ENCODE assay signal across 24 cellular contexts in genomic region chr4:71648923-71649322, GRCh38.
"Had no signal": no experiment of that assay in that cellular context is flagged by ENCODE, and none has a peak within 500 bp of the region (broad histone marks: within the 10 kb centered on the region; RNA-seq: fewer than 3 reads in every experiment).

No MANE protein-coding gene starts in this region.

- H3K9me3 ChIP-seq: breast epithelium, gastrocnemius medialis, left ventricle myocardium inferior, testis, transverse colon had no signal

- H3K36me3 Mint-ChIP-seq: activated naive CD4-positive, alpha-beta T cell treated with anti-CD3 and anti-CD28 coated beads, Interleukin-2, amount 50 U/mL, for 24 hours had no signal

- H3K36me3 ChIP-seq: breast epithelium, gastrocnemius medialis, left ventricle myocardium inferior, transverse colon had no signal

- H3K27ac Mint-ChIP-seq: activated CD8-positive, alpha-beta T cell treated with anti-CD3 and anti-CD28 coated beads for 36 hours; activated naive CD4-positive, alpha-beta T cell treated with anti-CD3 and anti-CD28 coated beads, Interleukin-2, amount 50 U/mL, for 24 hours; activated naive CD8-positive, alpha-beta T cell treated with anti-CD3 and anti-CD28 coated beads, Interleukin-2, amount 50 U/mL, for 24 hours; activated T-helper 2 cell treated with anti-CD3 and anti-CD28 coated beads, Interferon-gamma antibody, Interleukin-2, Interleukin-4, amounts not matched to agents 10 μg/mL and 5 μg/mL and 100 μg/mL, durations not matched to agents 14 hours and 24 hours and 36 hours; dendritic cell treated with granulocyte-macrophage colony-stimulating factor and Interleukin-4, amounts not matched to agents 40 ng/mL and 50 ng/mL, for 4 days; nephron; WTC11 had no signal

- H3K4me3 ChIP-seq: breast epithelium, gastrocnemius medialis, left ventricle myocardium inferior, lung, skin epidermis, testis, transverse colon had no signal

- H3K27me3 ChIP-seq: breast epithelium, gastrocnemius medialis, testis, transverse colon had no signal

- H3K4me1 Mint-ChIP-seq: activated naive CD4-positive, alpha-beta T cell treated with anti-CD3 and anti-CD28 coated beads, Interleukin-2, amount 50 U/mL, for 24 hours; activated naive CD8-positive, alpha-beta T cell treated with anti-CD3 and anti-CD28 coated beads, Interleukin-2, amount 50 U/mL, for 24 hours; central memory CD8-positive, alpha-beta T cell; nephron had no signal

- ATAC-seq: activated CD8-positive, alpha-beta T cell treated with anti-CD3 and anti-CD28 coated beads for 36 hours; activated naive CD8-positive, alpha-beta T cell treated with anti-CD3 and anti-CD28 coated beads, Interleukin-2, amount 50 U/mL, for 24 hours; gastrocnemius medialis; sciatic nerve; stimulated activated naive CD8-positive, alpha-beta T cell treated with anti-CD3 and anti-CD28 coated beads, Interleukin-15, Interleukin-2, amounts not matched to agents 100 U/mL and 50 U/mL, for 24 hours; WTC11 had no signal

- H3K4me3 Mint-ChIP-seq: activated CD8-positive, alpha-beta T cell treated with anti-CD3 and anti-CD28 coated beads for 36 hours; activated naive CD4-positive, alpha-beta T cell treated with anti-CD3 and anti-CD28 coated beads, Interleukin-2, amount 50 U/mL, for 24 hours; activated naive CD8-positive, alpha-beta T cell treated with anti-CD3 and anti-CD28 coated beads, Interleukin-2, amount 50 U/mL, for 24 hours; central memory CD8-positive, alpha-beta T cell; dendritic cell treated with granulocyte-macrophage colony-stimulating factor and Interleukin-4, amounts not matched to agents 40 ng/mL and 50 ng/mL, for 4 days; nephron; WTC11 had no signal

- H3K27me3 Mint-ChIP-seq: activated naive CD4-positive, alpha-beta T cell treated with anti-CD3 and anti-CD28 coated beads, Interleukin-2, amount 50 U/mL, for 24 hours; dendritic cell treated with granulocyte-macrophage colony-stimulating factor and Interleukin-4, amounts not matched to agents 40 ng/mL and 50 ng/mL, for 4 days had no signal

- H3K9me3 Mint-ChIP-seq: activated CD8-positive, alpha-beta T cell treated with anti-CD3 and anti-CD28 coated beads for 36 hours; activated naive CD4-positive, alpha-beta T cell treated with anti-CD3 and anti-CD28 coated beads, Interleukin-2, amount 50 U/mL, for 24 hours; activated naive CD8-positive, alpha-beta T cell treated with anti-CD3 and anti-CD28 coated beads, Interleukin-2, amount 50 U/mL, for 24 hours; activated T-helper 2 cell treated with anti-CD3 and anti-CD28 coated beads, Interferon-gamma antibody, Interleukin-2, Interleukin-4, amounts not matched to agents 10 μg/mL and 5 μg/mL and 100 μg/mL, durations not matched to agents 14 hours and 24 hours and 36 hours; central memory CD8-positive, alpha-beta T cell; dendritic cell treated with granulocyte-macrophage colony-stimulating factor and Interleukin-4, amounts not matched to agents 40 ng/mL and 50 ng/mL, for 4 days; nephron had no signal

- H3K4me1 ChIP-seq: breast epithelium, gastrocnemius medialis, left ventricle myocardium inferior, testis, transverse colon had no signal

- DNase-seq: activated CD4-positive, alpha-beta T cell treated with anti-CD3 and anti-CD28 coated beads, Interleukin-2, amount 50 U/mL, for 1 hour; activated CD8-positive, alpha-beta T cell treated with anti-CD3 and anti-CD28 coated beads for 36 hours; activated naive CD8-positive, alpha-beta T cell treated with anti-CD3 and anti-CD28 coated beads, Interleukin-2, amount 50 U/mL, for 24 hours; activated T-cell treated with anti-CD3 and anti-CD28 coated beads, Interleukin-2, amount 50 U/mL, for 48 hours; amygdala; gastrocnemius medialis; glutamatergic neuron; left ventricle myocardium inferior; retina; stimulated activated CD4-positive, alpha-beta T cell treated with anti-CD3 and anti-CD28 coated beads, Interleukin-12 subunit alpha, Interleukin-12 subunit beta, amount 100 ng/mL, for 4 hours; stimulated activated CD4-positive, alpha-beta T cell treated with anti-CD3 and anti-CD28 coated beads, Interleukin-4, amount 100 ng/mL, for 1 hour; stimulated activated naive CD8-positive, alpha-beta T cell treated with anti-CD3 and anti-CD28 coated beads, Interleukin-15, Interleukin-2, amounts not matched to agents 100 U/mL and 50 U/mL, for 24 hours; testis; transverse colon had no signal

- H3K27ac ChIP-seq: breast epithelium, gastrocnemius medialis, left ventricle myocardium inferior, skin epidermis, testis, transverse colon had no signal
